13 cellular contexts compared by ENCODE assay signal in the genomic region with DNA sequence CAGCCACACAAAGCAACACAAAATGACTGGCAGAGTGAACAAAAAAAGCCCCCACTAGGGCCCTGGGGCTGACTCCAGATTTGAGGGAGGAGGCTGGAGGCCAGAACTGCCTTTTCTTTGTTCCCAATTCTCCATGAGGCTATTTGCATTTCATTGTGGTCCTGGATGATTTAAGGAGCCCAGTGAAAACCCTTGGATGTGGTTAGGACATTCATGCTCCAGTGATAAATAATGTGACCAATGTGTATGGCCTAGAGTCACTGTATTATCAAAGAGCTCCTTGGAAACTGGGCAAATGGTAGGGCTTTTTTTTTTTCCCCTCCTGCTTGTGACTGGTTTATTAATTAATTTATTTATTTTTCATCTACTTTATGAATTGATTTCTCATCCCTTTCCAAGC.
"Had no signal": no experiment of that assay in that cellular context is flagged by ENCODE, and none has a peak within 500 bp of the region (broad histone marks: within the 10 kb centered on the region; RNA-seq: fewer than 3 reads in every experiment).

No MANE protein-coding gene starts in this region.

- H3K9me3 ChIP-seq: right lobe of liver, transverse colon had no signal

- ATAC-seq: left lobe of liver; stimulated activated naive B cell treated with anti-CD40 and anti-IgM and Interleukin-4, amounts not matched to agents 10 μg/mL and 1 μg/mL and 100 μg/mL, for 72 hours; WTC11 had no signal

- DNase-seq: activated CD4-positive, alpha-beta T cell treated with anti-CD3 and anti-CD28 coated beads, Interleukin-2, amount 10 ng/mL, durations not matched to agents 24 days and 14 days; activated naive CD4-positive, alpha-beta T cell treated with anti-CD3 and anti-CD28 coated beads, Interleukin-2, amount 10 ng/mL, durations not matched to agents 7 days and 5 days; dermis blood vessel endothelial cell; glutamatergic neuron; immature natural killer cell; naive B cell; nucleus accumbens; right lobe of liver; stimulated activated CD4-positive, alpha-beta T cell treated with anti-CD3 and anti-CD28 coated beads, Interleukin-2, amount 100 ng/mL, for 24 hours; stimulated activated naive B cell treated with anti-CD40 and anti-IgM and Interleukin-4, amounts not matched to agents 10 μg/mL and 1 μg/mL and 100 μg/mL, for 72 hours; transverse colon had no signal

- H3K4me1 ChIP-seq: right lobe of liver, transverse colon had no signal

- H3K36me3 ChIP-seq: right lobe of liver, transverse colon had no signal

- H3K4me3 ChIP-seq: right lobe of liver, transverse colon had no signal

- H3K27ac ChIP-seq: right lobe of liver, transverse colon had no signal

- H3K27me3 ChIP-seq: right lobe of liver, transverse colon had no signal
